8 cellular contexts compared by ENCODE assay signal in genomic region chr9:93577045-93577939, GRCh38. TPM values are rescaled to one million over a fixed set of nuclear protein-coding genes. Genes with fewer than 3 reads are reported as not detected.
A peak's percentile ranks its signal among the peaks of the same experiment; 100 is the strongest.
DNase-seq lines count a peak whose midpoint lies in the region; ATAC-seq and TF ChIP-seq lines count a peak whose summit lies in the region.

No MANE protein-coding gene starts in this region.

- DNase-seq in T-helper 2 cell treated with Interferon-gamma antibody and Interleukin-4, amounts not matched to agents 5 μg/mL and 100 μg/mL, for 36 hours (ENCODE audit: low spot score): no peak
- peak; percentile 45 for DNase-seq in endothelial cell (ENCODE audit: low spot score)
- no peak for DNase-seq in NCI-H446 treated with DMSO at 0.1 percent for 48 hours (lab: John Stamatoyannopoulos, UW)
- DNase-seq in NCI-H187 (lab: John Stamatoyannopoulos, UW): no peak

- peak; percentile 23 for ATAC-seq in HG02642 (IDR thresholded peaks at IDR 0.05; ENCODE audit: poor library complexity, unreplicated experiment)
- no peak for ATAC-seq in GM21737 (IDR thresholded peaks at IDR 0.05; ENCODE audit: unreplicated experiment)

- no peaks in the 10 kb centered on the region for H3K9me3 ChIP-seq in mucosa of stomach (ENCODE audit: control insufficient read depth, low read length)

- H3K27me3 ChIP-seq in mucosa of stomach (ENCODE audit: control insufficient read depth, insufficient read depth, low read length): no peaks in the 10 kb centered on the region

- peak overlapping the region; percentile 82 for H3K9ac ChIP-seq in mucosa of stomach (ENCODE audit: low read length)

- H3K4me1 ChIP-seq in mucosa of stomach (ENCODE audit: control insufficient read depth, insufficient read depth, low read length): peaks cover 51% of the 10 kb centered on the region

- H3K36me3 Mint-ChIP-seq in T-helper 2 cell treated with Interferon-gamma antibody and Interleukin-4, amounts not matched to agents 5 μg/mL and 100 μg/mL, for 36 hours (ENCODE audit: low read depth): peaks cover 9% of the 10 kb centered on the region
- peaks cover 12% of the 10 kb centered on the region for H3K36me3 Mint-ChIP-seq in endothelial cell (ENCODE audit: low read depth, unreplicated experiment)

- TF ChIP-seq CTCF in endothelial cell (IDR thresholded peaks at IDR 0.05; ENCODE audit: unreplicated experiment): no peak

- H3K4me1 Mint-ChIP-seq in T-helper 2 cell treated with Interferon-gamma antibody and Interleukin-4, amounts not matched to agents 5 μg/mL and 100 μg/mL, for 36 hours (ENCODE audit: low read depth): peaks cover 22% of the 10 kb centered on the region
- H3K4me1 Mint-ChIP-seq in endothelial cell (ENCODE audit: unreplicated experiment): peaks cover 16% of the 10 kb centered on the region

- H3K4me3 Mint-ChIP-seq in T-helper 2 cell treated with Interferon-gamma antibody and Interleukin-4, amounts not matched to agents 5 μg/mL and 100 μg/mL, for 36 hours: peak overlapping the region; percentile 88
- H3K4me3 Mint-ChIP-seq in endothelial cell (ENCODE audit: unreplicated experiment): peak overlapping the region; percentile 92

- H3K4me3 ChIP-seq in GM08714 (ENCODE audit: low read length) (peak overlapping the region; percentile 76), mucosa of stomach (ENCODE audit: low read length) (peak overlapping the region; percentile 55)

- peak overlapping the region; percentile 87 for H3K27ac Mint-ChIP-seq in T-helper 2 cell treated with Interferon-gamma antibody and Interleukin-4, amounts not matched to agents 5 μg/mL and 100 μg/mL, for 36 hours
- peak overlapping the region; percentile 71 for H3K27ac Mint-ChIP-seq in endothelial cell (ENCODE audit: unreplicated experiment)

- H3K9me3 Mint-ChIP-seq in T-helper 2 cell treated with Interferon-gamma antibody and Interleukin-4, amounts not matched to agents 5 μg/mL and 100 μg/mL, for 36 hours: no peaks in the 10 kb centered on the region
- no peaks in the 10 kb centered on the region for H3K9me3 Mint-ChIP-seq in endothelial cell (ENCODE audit: unreplicated experiment)

- H3K36me3 ChIP-seq in mucosa of stomach (ENCODE audit: control insufficient read depth, insufficient read depth, low read length): no peaks in the 10 kb centered on the region

- H3K27me3 Mint-ChIP-seq in T-helper 2 cell treated with Interferon-gamma antibody and Interleukin-4, amounts not matched to agents 5 μg/mL and 100 μg/mL, for 36 hours (ENCODE audit: low read depth): no peaks in the 10 kb centered on the region
- peaks cover 17% of the 10 kb centered on the region for H3K27me3 Mint-ChIP-seq in endothelial cell (ENCODE audit: unreplicated experiment)

RNA-seq across cellular contexts. Expression of gene PHF2, which starts 0.9 kb away (rescaled TPM):
- 20.9 TPM for total RNA-seq in endothelial cell (ENCODE audit: unreplicated experiment)
